In the genomic region with DNA sequence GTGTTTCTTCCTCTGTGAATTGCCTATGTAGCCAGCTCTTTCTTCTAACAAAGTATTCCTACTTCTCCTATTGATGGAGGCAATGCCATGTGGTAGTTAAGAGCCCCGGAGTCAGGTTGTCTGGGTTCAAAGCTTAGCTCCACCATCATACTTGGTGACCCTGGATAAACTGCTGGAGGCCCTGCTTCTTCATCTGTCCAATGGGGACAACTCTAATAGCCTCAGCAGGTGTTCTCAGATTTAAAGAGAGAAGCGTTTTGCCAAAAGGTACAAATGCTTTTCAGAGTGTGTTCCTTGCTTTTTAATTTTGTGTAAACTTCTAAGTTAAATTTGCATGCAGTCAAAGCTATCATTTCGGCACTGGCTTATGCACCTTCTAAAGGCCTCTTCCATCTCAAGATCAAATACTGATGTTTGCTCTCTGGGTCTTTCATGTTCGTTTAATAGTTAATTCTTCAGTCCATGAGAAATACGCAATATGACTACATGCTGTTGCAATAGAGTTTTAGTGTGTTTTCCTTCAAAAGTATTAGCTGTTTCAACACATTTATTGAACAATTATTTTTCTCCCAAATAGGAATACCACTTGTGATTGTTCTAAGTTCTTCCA, we compare ENCODE assay signal across 14 cellular contexts.
"Had no signal": no experiment of that assay in that cellular context is flagged by ENCODE, and none has a peak within 500 bp of the region (broad histone marks: within the 10 kb centered on the region; RNA-seq: fewer than 3 reads in every experiment).

No MANE protein-coding gene starts in this region.

- H3K4me3 ChIP-seq: ascending aorta, heart left ventricle had no signal

- H3K27me3 Mint-ChIP-seq: activated CD8-positive, alpha-beta T cell treated with anti-CD3 and anti-CD28 coated beads for 36 hours; activated naive CD4-positive, alpha-beta T cell treated with anti-CD3 and anti-CD28 coated beads, Interleukin-2, amount 10 ng/mL, durations not matched to agents 7 days and 5 days had no signal

- H3K4me1 ChIP-seq: foreskin keratinocyte had no signal

- H3K9me3 Mint-ChIP-seq: activated CD8-positive, alpha-beta T cell treated with anti-CD3 and anti-CD28 coated beads for 36 hours; activated naive CD4-positive, alpha-beta T cell treated with anti-CD3 and anti-CD28 coated beads, Interleukin-2, amount 10 ng/mL, durations not matched to agents 7 days and 5 days; activated T-helper 1 cell treated with anti-CD3 and anti-CD28 coated beads, Interleukin-12 subunit alpha, Interleukin-12 subunit beta, Interleukin-2, Interleukin-4 antibody, amounts not matched to agents 30 ng/mL and 10 ng/mL and 1 ng/mL, durations not matched to agents 14 hours and 24 hours and 36 hours; nephron had no signal

- H3K27me3 ChIP-seq: ascending aorta, foreskin keratinocyte, heart left ventricle had no signal

- ATAC-seq: activated CD8-positive, alpha-beta T cell treated with anti-CD3 and anti-CD28 coated beads for 36 hours; foreskin keratinocyte; heart left ventricle had no signal

- DNase-seq: activated CD4-positive, alpha-beta T cell treated with anti-CD3 and anti-CD28 coated beads for 4 hours; activated CD8-positive, alpha-beta memory T cell treated with anti-CD3 and anti-CD28 coated beads, Interleukin-2, amount 50 U/mL, for 4 hours; activated CD8-positive, alpha-beta T cell treated with anti-CD3 and anti-CD28 coated beads for 36 hours; activated naive CD4-positive, alpha-beta T cell treated with anti-CD3 and anti-CD28 coated beads, Interleukin-2, amount 10 ng/mL, durations not matched to agents 7 days and 5 days; foreskin keratinocyte; heart left ventricle; mammary epithelial cell; stimulated activated CD4-positive, alpha-beta T cell treated with anti-CD3 and anti-CD28 coated beads, Interleukin-4, amount 100 ng/mL, for 1 hour; stimulated activated CD8-positive, alpha-beta memory T cell treated with anti-CD3 and anti-CD28 coated beads, Interleukin-4, amount 100 ng/mL, for 48 hours; trophoblast cell had no signal

- H3K27ac Mint-ChIP-seq: activated naive CD4-positive, alpha-beta T cell treated with anti-CD3 and anti-CD28 coated beads, Interleukin-2, amount 10 ng/mL, durations not matched to agents 7 days and 5 days; activated T-helper 1 cell treated with anti-CD3 and anti-CD28 coated beads, Interleukin-12 subunit alpha, Interleukin-12 subunit beta, Interleukin-2, Interleukin-4 antibody, amounts not matched to agents 30 ng/mL and 10 ng/mL and 1 ng/mL, durations not matched to agents 14 hours and 24 hours and 36 hours; nephron had no signal

- H3K9me3 ChIP-seq: ascending aorta, heart left ventricle had no signal

- H3K4me3 Mint-ChIP-seq: activated CD8-positive, alpha-beta T cell treated with anti-CD3 and anti-CD28 coated beads for 36 hours; activated naive CD4-positive, alpha-beta T cell treated with anti-CD3 and anti-CD28 coated beads, Interleukin-2, amount 10 ng/mL, durations not matched to agents 7 days and 5 days; activated T-helper 1 cell treated with anti-CD3 and anti-CD28 coated beads, Interleukin-12 subunit alpha, Interleukin-12 subunit beta, Interleukin-2, Interleukin-4 antibody, amounts not matched to agents 30 ng/mL and 10 ng/mL and 1 ng/mL, durations not matched to agents 14 hours and 24 hours and 36 hours; nephron had no signal

- H3K36me3 ChIP-seq: ascending aorta had no signal

- H3K27ac ChIP-seq: foreskin keratinocyte, VCaP had no signal
